ENCODE assay signal across 1 cellular context in the genomic region with DNA sequence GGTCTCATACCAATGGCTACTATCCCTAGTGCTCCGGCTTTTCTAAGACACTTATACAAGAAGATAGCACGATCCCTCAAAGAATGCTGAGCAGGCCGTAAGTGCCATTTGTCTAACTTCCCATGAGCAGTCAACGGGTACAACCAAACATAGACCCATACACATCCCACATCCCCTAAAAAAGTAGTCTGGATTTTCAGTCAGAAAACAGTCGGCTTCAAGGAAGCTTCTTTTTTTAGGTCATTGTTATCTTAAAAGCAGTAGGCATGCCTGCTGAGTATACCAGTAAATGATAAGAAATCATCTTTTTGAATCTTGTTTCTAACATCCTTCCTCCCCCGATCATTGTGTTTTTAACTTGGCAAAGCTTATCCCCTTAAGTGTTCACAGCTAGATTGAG.
TF ChIP-seq lines count a peak whose summit lies in the region.

No MANE protein-coding gene starts in this region.

TF ChIP-seq in K562, 482 proteins besides CTCF, POLR2A, EP300 and RAD21 (continued from another document):
- no peak for TF ChIP-seq ZBTB1 (CRISPR knock-in tag; IDR thresholded peaks at IDR 0.05; ENCODE audit: borderline replicate concordance, low read depth)
- TF ChIP-seq CREB1 (IDR thresholded peaks at IDR 0.05), result no peak
- TF ChIP-seq CREB1 (CRISPR knock-in tag; IDR thresholded peaks at IDR 0.05), result no peak
- TF ChIP-seq TRIM24 (IDR thresholded peaks at IDR 0.05), result peak in 1 of 2 experiments; percentile 63; a peak in 2 of 4 replicates
- TF ChIP-seq SMAD1 (IDR thresholded peaks at IDR 0.05; ENCODE audit: low read depth, low read length, partially characterized antibody), result no peak
- no peak for TF ChIP-seq POLR2G (IDR thresholded peaks at IDR 0.05; ENCODE audit: low read depth, low read length)
- no peak for TF ChIP-seq CBX2 (IDR thresholded peaks at IDR 0.05; ENCODE audit: insufficient read depth, low read length, poor library complexity, severe bottlenecking)
- TF ChIP-seq CREBBP (IDR thresholded peaks at IDR 0.05; ENCODE audit: low read depth, low read length), result no peak
- TF ChIP-seq XRCC5 (IDR thresholded peaks at IDR 0.05; ENCODE audit: low read depth, low read length), result no peak
- TF ChIP-seq L3MBTL2 (IDR thresholded peaks at IDR 0.05), result peak; percentile 19; the same call in 1 of the 2 replicates
- no peak for TF ChIP-seq ZBTB8A (IDR thresholded peaks at IDR 0.05; ENCODE audit: partially characterized antibody)
- TF ChIP-seq PTBP1 (IDR thresholded peaks at IDR 0.05; ENCODE audit: low read depth, low read length), result no peak
- no peak for TF ChIP-seq HSF4 (CRISPR knock-in tag; IDR thresholded peaks at IDR 0.05; ENCODE audit: borderline replicate concordance)
- TF ChIP-seq FOSL1 (tag; conservative IDR thresholded peaks at IDR 0.05), result 0 out of 2 replicates have a peak, but pooled peaks have one; percentile 22
- TF ChIP-seq, protein P1, sequence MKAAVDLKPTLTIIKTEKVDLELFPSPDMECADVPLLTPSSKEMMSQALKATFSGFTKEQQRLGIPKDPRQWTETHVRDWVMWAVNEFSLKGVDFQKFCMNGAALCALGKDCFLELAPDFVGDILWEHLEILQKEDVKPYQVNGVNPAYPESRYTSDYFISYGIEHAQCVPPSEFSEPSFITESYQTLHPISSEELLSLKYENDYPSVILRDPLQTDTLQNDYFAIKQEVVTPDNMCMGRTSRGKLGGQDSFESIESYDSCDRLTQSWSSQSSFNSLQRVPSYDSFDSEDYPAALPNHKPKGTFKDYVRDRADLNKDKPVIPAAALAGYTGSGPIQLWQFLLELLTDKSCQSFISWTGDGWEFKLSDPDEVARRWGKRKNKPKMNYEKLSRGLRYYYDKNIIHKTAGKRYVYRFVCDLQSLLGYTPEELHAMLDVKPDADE (conservative IDR thresholded peaks at IDR 0.05; ENCODE audit: control insufficient read depth, low read depth, low read length), result no peak
- TF ChIP-seq, protein P2, sequence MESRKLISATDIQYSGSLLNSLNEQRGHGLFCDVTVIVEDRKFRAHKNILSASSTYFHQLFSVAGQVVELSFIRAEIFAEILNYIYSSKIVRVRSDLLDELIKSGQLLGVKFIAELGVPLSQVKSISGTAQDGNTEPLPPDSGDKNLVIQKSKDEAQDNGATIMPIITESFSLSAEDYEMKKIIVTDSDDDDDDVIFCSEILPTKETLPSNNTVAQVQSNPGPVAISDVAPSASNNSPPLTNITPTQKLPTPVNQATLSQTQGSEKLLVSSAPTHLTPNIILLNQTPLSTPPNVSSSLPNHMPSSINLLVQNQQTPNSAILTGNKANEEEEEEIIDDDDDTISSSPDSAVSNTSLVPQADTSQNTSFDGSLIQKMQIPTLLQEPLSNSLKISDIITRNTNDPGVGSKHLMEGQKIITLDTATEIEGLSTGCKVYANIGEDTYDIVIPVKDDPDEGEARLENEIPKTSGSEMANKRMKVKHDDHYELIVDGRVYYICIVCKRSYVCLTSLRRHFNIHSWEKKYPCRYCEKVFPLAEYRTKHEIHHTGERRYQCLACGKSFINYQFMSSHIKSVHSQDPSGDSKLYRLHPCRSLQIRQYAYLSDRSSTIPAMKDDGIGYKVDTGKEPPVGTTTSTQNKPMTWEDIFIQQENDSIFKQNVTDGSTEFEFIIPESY (CRISPR knock-in tag; IDR thresholded peaks at IDR 0.05), result no peak
- TF ChIP-seq ZBTB7A (IDR thresholded peaks at IDR 0.05; ENCODE audit: borderline replicate concordance, control insufficient read depth, low read depth, low read length), result no peak
- TF ChIP-seq KLF13 (tag; IDR thresholded peaks at IDR 0.05; ENCODE audit: borderline replicate concordance, low read depth), result no peak
- TF ChIP-seq RBM25 (IDR thresholded peaks at IDR 0.05; ENCODE audit: low read depth, low read length, severe bottlenecking), result no peak
- no peak for TF ChIP-seq RFX5 (IDR thresholded peaks at IDR 0.05; ENCODE audit: low read depth, low read length)
- TF ChIP-seq MEF2D (tag; conservative IDR thresholded peaks at IDR 0.05; ENCODE audit: low read depth), result 0 out of 2 replicates have a peak, but pooled peaks have one; percentile 39
- no peak for TF ChIP-seq TOE1 (IDR thresholded peaks at IDR 0.05; ENCODE audit: borderline replicate concordance)
- TF ChIP-seq TOE1 (CRISPR knock-in tag; IDR thresholded peaks at IDR 0.05; ENCODE audit: borderline replicate concordance, low read depth), result no peak
- TF ChIP-seq, protein P3, sequence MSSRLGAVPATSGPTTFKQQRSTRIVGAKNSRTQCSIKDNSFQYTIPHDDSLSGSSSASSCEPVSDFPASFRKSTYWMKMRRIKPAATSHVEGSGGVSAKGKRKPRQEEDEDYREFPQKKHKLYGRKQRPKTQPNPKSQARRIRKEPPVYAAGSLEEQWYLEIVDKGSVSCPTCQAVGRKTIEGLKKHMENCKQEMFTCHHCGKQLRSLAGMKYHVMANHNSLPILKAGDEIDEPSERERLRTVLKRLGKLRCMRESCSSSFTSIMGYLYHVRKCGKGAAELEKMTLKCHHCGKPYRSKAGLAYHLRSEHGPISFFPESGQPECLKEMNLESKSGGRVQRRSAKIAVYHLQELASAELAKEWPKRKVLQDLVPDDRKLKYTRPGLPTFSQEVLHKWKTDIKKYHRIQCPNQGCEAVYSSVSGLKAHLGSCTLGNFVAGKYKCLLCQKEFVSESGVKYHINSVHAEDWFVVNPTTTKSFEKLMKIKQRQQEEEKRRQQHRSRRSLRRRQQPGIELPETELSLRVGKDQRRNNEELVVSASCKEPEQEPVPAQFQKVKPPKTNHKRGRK (tag; IDR thresholded peaks at IDR 0.05), result no peak
TF ChIP-seq in K562: peak in this region for 33.
